Comparison of ENCODE assay signal across 25 cellular contexts in genomic region chr3:98099848-98100247, GRCh38. TPM values are rescaled to one million over a fixed set of nuclear protein-coding genes. Genes with fewer than 3 reads are reported as not detected.
"Had no signal": no experiment of that assay in that cellular context is flagged by ENCODE, and none has a peak within 500 bp of the region (broad histone marks: within the 10 kb centered on the region; RNA-seq: fewer than 3 reads in every experiment).

No MANE protein-coding gene starts in this region.

- H3K36me3 ChIP-seq: brain microvascular endothelial cell, cardiac muscle cell, WERI-Rb-1 had no signal

- H3K27ac ChIP-seq: brain microvascular endothelial cell, cardiac muscle cell, SK-N-MC, WERI-Rb-1 had no signal

- H3K4me3 ChIP-seq: cardiac muscle cell, SK-N-MC had no signal

- DNase-seq: activated CD4-positive, alpha-beta memory T cell treated with anti-CD3 and anti-CD28 coated beads, Interleukin-2, amount 10 ng/mL, durations not matched to agents 7 days and 5 days; activated CD4-positive, alpha-beta T cell treated with anti-CD3 and anti-CD28 coated beads for 36 hours; activated CD4-positive, alpha-beta T cell treated with anti-CD3 and anti-CD28 coated beads, Interleukin-2, amount 50 U/mL, for 1 hour; activated gamma-delta T cell; activated naive CD4-positive, alpha-beta T cell treated with anti-CD3 and anti-CD28 coated beads for 36 hours; activated T-cell treated with anti-CD3 and anti-CD28 coated beads for 4 hours; activated T-cell treated with anti-CD3 and anti-CD28 coated beads, Interleukin-2, amount 50 U/mL, for 48 hours; amygdala; brain microvascular endothelial cell; Karpas-422; NCI-H146; NCI-H187 treated with DMSO at 0.1 percent for 48 hours; NCI-H345; NCI-H510A treated with DMSO at 0.1 percent for 48 hours; NCI-H69; SIG-M5; T-cell; T-helper 2 cell; T1000; WERI-Rb-1 had no signal

- H3K27me3 ChIP-seq: brain microvascular endothelial cell, cardiac muscle cell had no signal

RNA-seq across cellular contexts. Expression of gene OR5AC2, which starts 12.9 kb away (rescaled TPM):
- total RNA-seq: activated CD4-positive, alpha-beta memory T cell treated with anti-CD3 and anti-CD28 coated beads, Interleukin-2, amount 10 ng/mL, durations not matched to agents 7 days and 5 days; activated CD4-positive, alpha-beta T cell treated with anti-CD3 and anti-CD28 coated beads for 36 hours; activated CD8-positive, alpha-beta memory T cell treated with anti-CD3 and anti-CD28 coated beads for 36 hours; activated naive CD4-positive, alpha-beta T cell treated with anti-CD3 and anti-CD28 coated beads for 36 hours; activated T-helper 17 cell treated with anti-CD3 and anti-CD28 coated beads, Interleukin-2, amount 50 U/mL, for 72 hours; cardiac muscle cell; OCI-LY7; T-cell had no signal
- polyA plus RNA-seq: cardiac muscle cell had no signal

RNA-seq across cellular contexts. Expression of gene OR5H1, which starts 30.7 kb away (rescaled TPM):
- total RNA-seq: activated CD4-positive, alpha-beta memory T cell treated with anti-CD3 and anti-CD28 coated beads, Interleukin-2, amount 10 ng/mL, durations not matched to agents 7 days and 5 days; activated CD4-positive, alpha-beta T cell treated with anti-CD3 and anti-CD28 coated beads for 36 hours; activated CD8-positive, alpha-beta memory T cell treated with anti-CD3 and anti-CD28 coated beads for 36 hours; activated naive CD4-positive, alpha-beta T cell treated with anti-CD3 and anti-CD28 coated beads for 36 hours; activated T-helper 17 cell treated with anti-CD3 and anti-CD28 coated beads, Interleukin-2, amount 50 U/mL, for 72 hours; cardiac muscle cell; OCI-LY7; T-cell had no signal
- polyA plus RNA-seq: cardiac muscle cell had no signal

RNA-seq across cellular contexts. Expression of gene OR5H14, which starts 47.4 kb away (rescaled TPM):
- total RNA-seq: activated CD4-positive, alpha-beta memory T cell treated with anti-CD3 and anti-CD28 coated beads, Interleukin-2, amount 10 ng/mL, durations not matched to agents 7 days and 5 days; activated CD8-positive, alpha-beta memory T cell treated with anti-CD3 and anti-CD28 coated beads for 36 hours; activated naive CD4-positive, alpha-beta T cell treated with anti-CD3 and anti-CD28 coated beads for 36 hours; activated T-helper 17 cell treated with anti-CD3 and anti-CD28 coated beads, Interleukin-2, amount 50 U/mL, for 72 hours; cardiac muscle cell; OCI-LY7; T-cell had no signal
- polyA plus RNA-seq: cardiac muscle cell had no signal
